ENCODE assay signal across 11 cellular contexts in the genomic region with DNA sequence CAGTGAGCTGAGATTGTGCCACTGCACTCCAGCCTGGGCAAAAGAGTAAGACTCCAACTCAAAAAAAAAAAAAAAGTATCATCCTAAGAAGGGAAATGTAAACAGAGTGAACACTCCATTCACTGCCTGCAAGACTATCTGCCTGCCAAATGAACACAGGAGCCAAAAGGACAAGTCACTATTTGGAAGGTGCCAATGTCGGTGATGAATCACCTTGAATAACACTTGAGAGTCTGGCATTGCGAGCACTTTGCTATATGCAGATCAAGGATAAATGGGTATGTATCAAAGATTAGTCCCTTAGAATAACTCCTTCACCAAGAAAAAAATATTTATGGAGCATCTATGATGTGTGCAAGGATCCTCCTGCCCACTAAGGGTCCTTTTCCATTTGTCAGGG. TPM values are rescaled to one million over a fixed set of nuclear protein-coding genes. Genes with fewer than 3 reads are reported as not detected.
DNase-seq lines count a peak whose midpoint lies in the region; TF ChIP-seq lines count a peak whose summit lies in the region.
"Had no signal": no experiment of that assay in that cellular context is flagged by ENCODE, and none has a peak within 500 bp of the region (broad histone marks: within the 10 kb centered on the region; RNA-seq: fewer than 3 reads in every experiment).

No MANE protein-coding gene starts in this region.

- H3K27me3 ChIP-seq in endodermal cell (ENCODE audit: control insufficient read depth, insufficient read depth, low read length, poor library complexity, severe bottlenecking) (no peaks in the 10 kb centered on the region), HAP-1 (ENCODE audit: low read depth) (no peaks in the 10 kb centered on the region)
- H3K27me3 ChIP-seq: neural progenitor cell had no signal

- H3K9me3 Mint-ChIP-seq in endodermal cell = no peaks in the 10 kb centered on the region
- H3K9me3 Mint-ChIP-seq: activated CD4-positive, alpha-beta T cell treated with anti-CD3 and anti-CD28 coated beads, Interleukin-2, amount 10 ng/mL, durations not matched to agents 7 days and 5 days; brain; neural progenitor cell had no signal

- H3K4me1 Mint-ChIP-seq in endodermal cell = peaks cover 18% of the 10 kb centered on the region

- no peak overlapping the region for H3K27ac Mint-ChIP-seq in endodermal cell
- H3K27ac Mint-ChIP-seq: activated CD4-positive, alpha-beta T cell treated with anti-CD3 and anti-CD28 coated beads, Interleukin-2, amount 10 ng/mL, durations not matched to agents 7 days and 5 days; neural progenitor cell had no signal

- in situ Hi-C loops in HAP-1 (cut with MboI; ENCODE audit: low sequenced_read_pairs) = no loop called here

- H3K4me1 ChIP-seq in endodermal cell (ENCODE audit: control insufficient read depth, insufficient read depth, low read length) (peaks cover 6% of the 10 kb centered on the region), HAP-1 (peaks cover 1% of the 10 kb centered on the region)

- H3K4me3 ChIP-seq in endodermal cell (ENCODE audit: low read length) (no peak overlapping the region), HAP-1 (no peak overlapping the region)
- H3K4me3 ChIP-seq: neural progenitor cell had no signal

- H3K4me3 Mint-ChIP-seq in endodermal cell = no peak overlapping the region
- H3K4me3 Mint-ChIP-seq: activated CD4-positive, alpha-beta T cell treated with anti-CD3 and anti-CD28 coated beads, Interleukin-2, amount 10 ng/mL, durations not matched to agents 7 days and 5 days; brain; neural progenitor cell had no signal

- no peak for TF ChIP-seq CTCF in endodermal cell (conservative IDR thresholded peaks at IDR 0.05)

- H3K9ac ChIP-seq in endodermal cell (ENCODE audit: extremely low read depth, low read length, poor library complexity, severe bottlenecking) = no peak overlapping the region
- H3K9ac ChIP-seq: neural progenitor cell had no signal

- intact Hi-C loops in posterior cingulate gyrus (cut with DNase I) = no loop called here

- H3K36me3 ChIP-seq in endodermal cell (ENCODE audit: control insufficient read depth, insufficient read depth, low read length) = peaks cover 47% of the 10 kb centered on the region
- H3K36me3 ChIP-seq in HAP-1 (replicated peaks) = peaks cover 40% of the 10 kb centered on the region

- DNase-seq in GM03348 (ENCODE audit: low spot score) (peak; percentile 65), RKO (ENCODE audit: low spot score) (peak; percentile 49), fibroblast of gingiva (ENCODE audit: low read depth) (peak; percentile 67), renal cortical epithelial cell (ENCODE audit: low read depth) (peak; percentile 52), endodermal cell (no peak), amygdala (lab: John Stamatoyannopoulos, UW) (no peak), HAP-1 (ENCODE audit: low spot score in 2 of 2) (no peak), posterior cingulate gyrus (no peak)
- DNase-seq: activated CD4-positive, alpha-beta T cell treated with anti-CD3 and anti-CD28 coated beads, Interleukin-2, amount 10 ng/mL, durations not matched to agents 7 days and 5 days had no signal

- no peak overlapping the region for H3K27ac ChIP-seq in endodermal cell (ENCODE audit: low read depth, low read length)
- H3K27ac ChIP-seq: neural progenitor cell had no signal

- no peaks in the 10 kb centered on the region for H3K27me3 Mint-ChIP-seq in endodermal cell (ENCODE audit: insufficient read depth)
- H3K27me3 Mint-ChIP-seq: activated CD4-positive, alpha-beta T cell treated with anti-CD3 and anti-CD28 coated beads, Interleukin-2, amount 10 ng/mL, durations not matched to agents 7 days and 5 days had no signal

- no peaks in the 10 kb centered on the region for H3K9me3 ChIP-seq in endodermal cell (ENCODE audit: control insufficient read depth, low read length)
- no peaks in the 10 kb centered on the region for H3K9me3 ChIP-seq in HAP-1

- H3K36me3 Mint-ChIP-seq in endodermal cell (ENCODE audit: low read depth) = peaks cover 21% of the 10 kb centered on the region
- H3K36me3 Mint-ChIP-seq: neural progenitor cell had no signal

- 94 to 100% methylated on average over 2 of the region's 2 CpGs for WGBS in endodermal cell (ENCODE audit: insufficient coverage in 1 of 2, insufficient read length in 1 of 2), 2 experiments

RNA-seq across cellular contexts. Expression of gene UBR4, which starts 6.6 kb away (rescaled TPM):
- 61.1 and 174 TPM in 2 replicates for total RNA-seq in renal cortical epithelial cell
- total RNA-seq in endodermal cell = 100 to 1,000 TPM; 148 to 151 TPM
- polyA plus RNA-seq in endodermal cell (2013, experiment 1 of 2) = 97.7 TPM
- polyA plus RNA-seq in endodermal cell (2013, experiment 2 of 2) = 88.6 TPM

RNA-seq across cellular contexts. Expression of gene EMC1, which starts 47.9 kb away (rescaled TPM):
- total RNA-seq in renal cortical epithelial cell (48.6 and 65.7 TPM in 2 replicates), endodermal cell (10 to 100 TPM; 59.0 to 67.5 TPM)
- 45.9 TPM for polyA plus RNA-seq in endodermal cell (2013, experiment 1 of 2)
- 38.7 TPM for polyA plus RNA-seq in endodermal cell (2013, experiment 2 of 2)

RNA-seq across cellular contexts. Expression of gene MRTO4, which starts 48.2 kb away (rescaled TPM):
- total RNA-seq in renal cortical epithelial cell (21.5 and 34.0 TPM in 2 replicates), endodermal cell (10 to 100 TPM; 37.7 to 44.5 TPM)
- 29.7 TPM for polyA plus RNA-seq in endodermal cell (2013, experiment 1 of 2)
- polyA plus RNA-seq in endodermal cell (2013, experiment 2 of 2) = 27.2 TPM

Comparison
In these comparisons a context has a peak if more than half of its experiments do, and no peak if none do; other contexts are left out.
1. DNase-seq: peak in GM03348 (single experiment), RKO (single experiment), fibroblast of gingiva (single experiment) and renal cortical epithelial cell (single experiment); none in endodermal cell (single experiment), amygdala (0 of 56), HAP-1 (0 of 2) and posterior cingulate gyrus (0 of 10).